In genomic region chr6:68915591-68915990, GRCh38 we compare ENCODE assay signal across 15 cellular contexts.
DNase-seq lines count a peak whose midpoint lies in the region; TF ChIP-seq lines count a peak whose summit lies in the region.
"Had no signal": no experiment of that assay in that cellular context is flagged by ENCODE, and none has a peak within 500 bp of the region (broad histone marks: within the 10 kb centered on the region; RNA-seq: fewer than 3 reads in every experiment).

No MANE protein-coding gene starts in this region.

- H3K4me3 ChIP-seq in breast epithelium, result no peak overlapping the region
- H3K4me3 ChIP-seq: A549, GM23248 had no signal

- CTCF ChIA-PET in HEK293T (lab: Yijun Ruan, JAX), result no interaction called here

- no peak overlapping the region for H3K4me3 Mint-ChIP-seq in H9
- H3K4me3 Mint-ChIP-seq: CD4-positive, alpha-beta T cell; HFFc6 had no signal

- H3K4me1 ChIP-seq in H9 (ENCODE audit: insufficient read depth, low read length) (no peaks in the 10 kb centered on the region), breast epithelium (no peaks in the 10 kb centered on the region)
- H3K4me1 ChIP-seq: A549, Caco-2 had no signal

- H3T11ph ChIP-seq in H9 (ENCODE audit: low read length), result no peak overlapping the region

- H3K14ac ChIP-seq in H9 (ENCODE audit: insufficient read depth, low read length), result no peak overlapping the region

- WGBS in H9 (ENCODE audit: extremely low coverage, insufficient read length, low lambda C conversion rate), result no CpG with 5 or more reads among the region's 2 CpGs

- intact Hi-C loops in breast epithelium (cut with DNase I; ENCODE audit: low total_unique reads), result no loop called here

- H2BK20ac ChIP-seq in H9 (ENCODE audit: low read depth, low read length, poor library complexity, severe bottlenecking), result no peak overlapping the region

- no peak overlapping the region for H3K23ac ChIP-seq in H9 (ENCODE audit: insufficient read length, low read depth, low read length)

- H3K9me3 ChIP-seq in H9 (ENCODE audit: control insufficient read depth, low read depth, low read length), result no peaks in the 10 kb centered on the region
- H3K9me3 ChIP-seq in breast epithelium, result no peaks in the 10 kb centered on the region
- H3K9me3 ChIP-seq: A549, Caco-2 had no signal

- no peaks in the 10 kb centered on the region for H3K4me1 Mint-ChIP-seq in H9

- H3K79me2 ChIP-seq in H9 (ENCODE audit: insufficient read depth, low read length), result no peaks in the 10 kb centered on the region

- H3K27me3 ChIP-seq in H9 (ENCODE audit: insufficient read depth, low read length) (no peaks in the 10 kb centered on the region), breast epithelium (no peaks in the 10 kb centered on the region)

- H3K27ac Mint-ChIP-seq in H9, result peak overlapping the region in 1 of 3 experiments; percentile 54; a peak in 1 of 7 replicates
- H3K27ac Mint-ChIP-seq: CD4-positive, alpha-beta T cell; HFFc6 had no signal

- no peaks in the 10 kb centered on the region for H3K79me1 ChIP-seq in H9 (ENCODE audit: insufficient read depth, low read depth, low read length, poor library complexity, severe bottlenecking)

- no peak overlapping the region for H4K5ac ChIP-seq in H9 (ENCODE audit: insufficient read length, low read depth, low read length)

- TF ChIP-seq POLR2A in breast epithelium (IDR thresholded peaks at IDR 0.05), result no peak

- DNase-seq in H9 (no peak), HEK293T (ENCODE audit: extremely low spot score) (no peak), iPS-NIHi11 (ENCODE audit: low spot score) (peak; percentile 19), renal cortical epithelial cell (ENCODE audit: low read depth) (peak; percentile 29), 8988T (no peak), breast epithelium (ENCODE audit: low spot score in 2 of 2) (no peak)
- DNase-seq: AML-193; Caco-2; CD4-positive, alpha-beta T cell; GM23248; HCEC 1CT; HFFc6; IMR-90 had no signal

- H3K56ac ChIP-seq in H9 (ENCODE audit: insufficient read length, low read depth, low read length), result no peak overlapping the region

- H2AFZ ChIP-seq in H9 (ENCODE audit: low read length), result no peak overlapping the region
- H2AFZ ChIP-seq: GM23248 had no signal

- H3K9me3 Mint-ChIP-seq in H9, result peaks cover 16 to 18% of the 10 kb centered on the region in 2 experiments

- H3K27me3 Mint-ChIP-seq in H9 (ENCODE audit: low read depth), result no peaks in the 10 kb centered on the region
- H3K27me3 Mint-ChIP-seq: CD4-positive, alpha-beta T cell had no signal

- H4K20me1 ChIP-seq in H9 (ENCODE audit: control insufficient read depth, insufficient read depth, insufficient read length), result no peaks in the 10 kb centered on the region

- H3K27ac ChIP-seq in H9 (ENCODE audit: insufficient read length, low read depth, low read length) (no peak overlapping the region), breast epithelium (no peak overlapping the region)
- H3K27ac ChIP-seq: A549, C4-2B, GM23248 had no signal

- no peak overlapping the region for H2AK5ac ChIP-seq in H9 (ENCODE audit: insufficient read length, low read length)

- H2BK5ac ChIP-seq in H9 (ENCODE audit: insufficient read length, low read length), result no peak overlapping the region

- H3K4me2 ChIP-seq in H9 (ENCODE audit: insufficient read depth, insufficient read length, low read length), result no peak overlapping the region
- H3K4me2 ChIP-seq: A549 had no signal

- no peak overlapping the region for H3K4ac ChIP-seq in H9 (ENCODE audit: low read depth, low read length)

- TF ChIP-seq CTCF in H9 (conservative IDR thresholded peaks at IDR 0.05) (no peak), breast epithelium (IDR thresholded peaks at IDR 0.05) (no peak)

- no peak overlapping the region for H3K18ac ChIP-seq in H9 (ENCODE audit: insufficient read length, low read depth, low read length)

- H4K91ac ChIP-seq in H9 (ENCODE audit: insufficient read length, low read depth, low read length), result no peak overlapping the region

- no peak overlapping the region for H4K8ac ChIP-seq in H9 (replicated peaks; ENCODE audit: insufficient read length, low read depth, low read length)

- no peaks in the 10 kb centered on the region for H3K36me3 ChIP-seq in breast epithelium

- POLR2A ChIA-PET in HEK293T (lab: Yijun Ruan, JAX), result no interaction called here

- no peak overlapping the region for H2BK120ac ChIP-seq in H9 (ENCODE audit: low read depth, low read length, poor library complexity, severe bottlenecking)

- H2BK15ac ChIP-seq in H9 (ENCODE audit: low read depth, low read length), result peak overlapping the region; percentile 97; the same call in 1 of the 2 replicates

- no peak overlapping the region for H2BK12ac ChIP-seq in H9 (ENCODE audit: insufficient read length, low read depth, low read length)

- H3K23me2 ChIP-seq in H9 (ENCODE audit: insufficient read length, low read depth, low read length, poor library complexity, severe bottlenecking), result no peaks in the 10 kb centered on the region

- no peak overlapping the region for H3K9ac ChIP-seq in H9 (ENCODE audit: extremely low read depth, insufficient read length, low read length)
- H3K9ac ChIP-seq: GM23248 had no signal

- peaks cover 0 to 2% (median 0%) of the 10 kb centered on the region in 3 experiments; a peak in 2 of 7 replicates for H3K36me3 Mint-ChIP-seq in H9 (ENCODE audit: insufficient read depth in 1 of 3, low read depth in 3 of 3)

TF ChIP-seq in HEK293T, 16 proteins besides CTCF, POLR2A, EP300 and RAD21:
- TF ChIP-seq BHLHE40 (IDR thresholded peaks at IDR 0.05; ENCODE audit: borderline replicate concordance) (no peak), PKNOX1 (IDR thresholded peaks at IDR 0.05) (0 out of 2 replicates have a peak, but pooled peaks have one; percentile 29), TARDBP (IDR thresholded peaks at IDR 0.05) (no peak), ZNF384 (IDR thresholded peaks at IDR 0.05) (peak; percentile 47)
TF ChIP-seq in HEK293T: peak in this region for 2.

Comparison
In these comparisons a context has a peak if more than half of its experiments do, and no peak if none do; other contexts are left out.
1. DNase-seq: peak in iPS-NIHi11 (single experiment) and renal cortical epithelial cell (single experiment); none in H9 (single experiment), HEK293T (single experiment), 8988T (single experiment) and breast epithelium (0 of 2).